ENCODE assay signal across 1 cellular context in the genomic region with DNA sequence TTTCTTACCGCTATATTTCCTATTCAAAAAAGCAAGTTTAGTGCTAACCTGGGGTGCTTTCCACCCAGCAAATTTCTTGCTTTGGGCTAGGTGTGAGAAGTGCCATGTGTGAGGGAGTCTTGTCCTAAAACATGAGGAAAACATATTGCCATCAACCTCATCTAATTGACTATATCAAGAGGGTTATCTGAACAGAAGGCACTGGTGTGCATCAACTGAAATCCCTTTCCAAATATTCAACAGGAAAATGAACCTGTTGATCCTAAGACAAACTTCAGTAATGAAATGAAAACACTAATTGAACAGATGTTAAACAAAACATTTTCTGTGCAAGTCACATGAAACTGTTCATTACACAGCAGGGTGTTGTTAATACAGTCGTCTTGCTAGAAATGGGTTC.
TF ChIP-seq lines count a peak whose summit lies in the region.

No MANE protein-coding gene starts in this region.

TF ChIP-seq in GM23338, 12 proteins besides CTCF, POLR2A, EP300 and RAD21 (continued from another document):
- TF ChIP-seq ZNF462 (CRISPR knock-in tag; IDR thresholded peaks at IDR 0.05) (no peak), NANOG (IDR thresholded peaks at IDR 0.05; ENCODE audit: borderline replicate concordance) (no peak), JUNB (IDR thresholded peaks at IDR 0.05; ENCODE audit: unreplicated experiment) (no peak), ZNF114 (CRISPR knock-in tag; IDR thresholded peaks at IDR 0.05) (no peak), POLR2AphosphoS5 (IDR thresholded peaks at IDR 0.05; ENCODE audit: low read depth) (no peak), EZH2phosphoT487 (IDR thresholded peaks at IDR 0.05; ENCODE audit: unreplicated experiment) (no peak), EZH2 (IDR thresholded peaks at IDR 0.05; ENCODE audit: low read depth, unreplicated experiment) (no peak), CREB1 (CRISPR knock-in tag; IDR thresholded peaks at IDR 0.05; ENCODE audit: low read depth) (no peak)
